In genomic region chr13:49354719-49355118, GRCh38 we compare ENCODE assay signal across 24 cellular contexts.
"Had no signal": no experiment of that assay in that cellular context is flagged by ENCODE, and none has a peak within 500 bp of the region (broad histone marks: within the 10 kb centered on the region; RNA-seq: fewer than 3 reads in every experiment).

No MANE protein-coding gene starts in this region.

- ATAC-seq: heart right ventricle; left lung; lower lobe of right lung; natural killer cell treated with Interleukin-12 subunit alpha and Interleukin-12 subunit beta and Interleukin-15 and Interleukin-18, amount 100 ng/mL, for 72 hours had no signal

- DNase-seq: activated CD4-positive, alpha-beta memory T cell treated with anti-CD3 and anti-CD28 coated beads for 36 hours; activated CD4-positive, alpha-beta T cell treated with anti-CD3 and anti-CD28 coated beads for 48 hours; activated CD8-positive, alpha-beta memory T cell treated with anti-CD3 and anti-CD28 coated beads, Interleukin-2, amount 50 U/mL, for 4 hours; activated effector memory CD4-positive, alpha-beta T cell treated with anti-CD3 and anti-CD28 coated beads, Interleukin-2, amount 50 U/mL, for 16 hours; activated naive CD4-positive, alpha-beta T cell treated with anti-CD3 and anti-CD28 coated beads for 36 hours; activated naive CD8-positive, alpha-beta T cell treated with anti-CD3 and anti-CD28 coated beads for 36 hours; activated T-cell treated with anti-CD3 and anti-CD28 coated beads, Interleukin-2, amount 50 U/mL, for 1 hour; brain microvascular endothelial cell; central memory CD4-positive, alpha-beta T cell; dermis blood vessel endothelial cell; effector CD4-positive, alpha-beta T cell; foreskin melanocyte; heart right ventricle; kidney glomerular epithelial cell; left lung; lower lobe of right lung; mesenchymal stem cell; spleen; stimulated activated naive CD4-positive, alpha-beta T cell; uterus had no signal

- H3K27me3 ChIP-seq: brain microvascular endothelial cell, heart right ventricle, left lung, right atrium auricular region, spleen, uterus had no signal

- H3K4me1 ChIP-seq: left lung, lower lobe of right lung, spleen, uterus had no signal

- H3K9me3 ChIP-seq: left lung, lower lobe of right lung, uterus had no signal

- H3K27ac ChIP-seq: brain microvascular endothelial cell, epithelial cell of prostate, lower lobe of right lung, spleen, VCaP had no signal

- H3K36me3 ChIP-seq: brain microvascular endothelial cell, left lung, uterus had no signal

- H3K4me3 ChIP-seq: heart right ventricle, left lung, lower lobe of right lung, right atrium auricular region, spleen, uterus had no signal
